Comparison of ENCODE assay signal across 26 cellular contexts in genomic region chr6:158279615-158280014, GRCh38. TPM values are rescaled to one million over a fixed set of nuclear protein-coding genes. Genes with fewer than 3 reads are reported as not detected.
DNase-seq lines count a peak whose midpoint lies in the region; ATAC-seq and TF ChIP-seq lines count a peak whose summit lies in the region.
"Had no signal": no experiment of that assay in that cellular context is flagged by ENCODE, and none has a peak within 500 bp of the region (broad histone marks: within the 10 kb centered on the region; RNA-seq: fewer than 3 reads in every experiment).

No MANE protein-coding gene starts in this region.

- no peaks in the 10 kb centered on the region for H3K9me2 ChIP-seq in Karpas-422 (replicated peaks; ENCODE audit: insufficient read depth, low read length)

- H3K4me2 ChIP-seq in Karpas-422 (ENCODE audit: low read depth, low read length, poor library complexity, severe bottlenecking): no peak overlapping the region

- no peak overlapping the region for H3K4me3 ChIP-seq in dorsolateral prefrontal cortex
- H3K4me3 ChIP-seq in Karpas-422 (ENCODE audit: low read length): no peak overlapping the region
- H3K4me3 ChIP-seq: ascending aorta, transverse colon had no signal

- no peak for TF ChIP-seq CTCF in dorsolateral prefrontal cortex (IDR thresholded peaks at IDR 0.05 in 54 of 56, conservative IDR thresholded peaks at IDR 0.05 in 2 of 56; ENCODE audit: low read depth in 1 of 56, partially characterized antibody in 56 of 56)

- H2AFZ ChIP-seq in Karpas-422 (ENCODE audit: low read length): no peak overlapping the region

- peaks cover 93% of the 10 kb centered on the region for H3K79me2 ChIP-seq in Karpas-422 (ENCODE audit: low read length)

- intact Hi-C loops in dorsolateral prefrontal cortex (cut with DNase I): loop anchor here in 1 of 2 donors (10.0 kb wide), 2 partner anchors 95 to 135 kb away; no protein-coding TSS in a partner anchor

- peak overlapping the region in 50 of 59 donors; percentile 0 to 94 (median 62) for H3K27ac ChIP-seq in dorsolateral prefrontal cortex
- peak overlapping the region; percentile 27 for H3K27ac ChIP-seq in substantia nigra (ENCODE audit: low read depth, low read length, poor library complexity, severe bottlenecking)
- H3K27ac ChIP-seq in Karpas-422 (ENCODE audit: low read length): no peak overlapping the region
- H3K27ac ChIP-seq: 22Rv1, ascending aorta, transverse colon had no signal

- ATAC-seq in GM19328 (IDR thresholded peaks at IDR 0.05; ENCODE audit: unreplicated experiment): no peak

- peak; percentile 58 for DNase-seq in DMS 273 (lab: John Stamatoyannopoulos, UW; ENCODE audit: unreplicated experiment)
- DNase-seq in DMS 273 treated with DMSO at 0.1 percent for 48 hours (lab: John Stamatoyannopoulos, UW): no peak
- no peak for DNase-seq in dorsolateral prefrontal cortex
- DNase-seq in myocyte (ENCODE audit: low read depth): peak; percentile 63
- no peak for DNase-seq in substantia nigra (lab: John Stamatoyannopoulos, UW)
- no peak for DNase-seq in Karpas-422
- no peak for DNase-seq in AG08395 (ENCODE audit: low spot score)
- DNase-seq: activated B cell treated with CpG ODN at 0.5 μM for 24 hours; activated CD4-positive, alpha-beta memory T cell treated with anti-CD3 and anti-CD28 coated beads for 36 hours; activated CD8-positive, alpha-beta memory T cell treated with anti-CD3 and anti-CD28 coated beads, Interleukin-2, amount 50 U/mL, for 48 hours; CD4-positive, CD25-positive, alpha-beta regulatory T cell; central memory CD4-positive, alpha-beta T cell; dermis blood vessel endothelial cell; KG1; mesenchymal stem cell; MV-4-11; naive B cell; NCI-H1694 treated with DMSO at 0.1 percent for 48 hours; occipital lobe; retina; stimulated activated naive CD4-positive, alpha-beta T cell treated with Interleukin-2 at 50 U/mL for 16 hours; T1000; transverse colon had no signal

- peaks cover 33% of the 10 kb centered on the region for H3K4me1 ChIP-seq in Karpas-422 (ENCODE audit: low read length)

- H3K9me3 ChIP-seq in Karpas-422 (ENCODE audit: low read length): no peaks in the 10 kb centered on the region
- H3K9me3 ChIP-seq: ascending aorta, transverse colon had no signal

- no peaks in the 10 kb centered on the region for H3K27me3 ChIP-seq in dorsolateral prefrontal cortex
- H3K27me3 ChIP-seq in Karpas-422 (ENCODE audit: low read length): no peaks in the 10 kb centered on the region
- H3K27me3 ChIP-seq: ascending aorta, transverse colon had no signal

- H3K9ac ChIP-seq in Karpas-422 (ENCODE audit: low read length): no peak overlapping the region

- H3K36me3 ChIP-seq in Karpas-422 (ENCODE audit: insufficient read depth, low read length): peaks cover 13% of the 10 kb centered on the region
- H3K36me3 ChIP-seq: ascending aorta, transverse colon had no signal

- H4K20me1 ChIP-seq in Karpas-422 (ENCODE audit: insufficient read depth, low read depth, low read length): no peaks in the 10 kb centered on the region

RNA-seq across cellular contexts. Expression of gene TULP4, which starts 32.6 kb away (rescaled TPM):
- total RNA-seq in dorsolateral prefrontal cortex (100 to 1,000 TPM; 218 to 427 (median 308) TPM), myocyte (242 and 281 TPM in 2 replicates)
- polyA plus RNA-seq in myocyte (2012): 26.6 TPM
- total RNA-seq in Karpas-422 (2014; rRNA removed; shearing (Covaris generic); ENCODE audit: low replicate concordance): 112 and 124 TPM in 2 replicates

Comparison
In these comparisons a context has a peak if more than half of its experiments do, and no peak if none do; other contexts are left out.
1. DNase-seq: peak in DMS 273 (single experiment) and myocyte (single experiment); none in DMS 273 treated with DMSO at 0.1 percent for 48 hours (single experiment), dorsolateral prefrontal cortex (0 of 10), substantia nigra (0 of 49), Karpas-422 (single experiment) and AG08395 (single experiment).